17 cellular contexts compared by ENCODE assay signal in the genomic region with DNA sequence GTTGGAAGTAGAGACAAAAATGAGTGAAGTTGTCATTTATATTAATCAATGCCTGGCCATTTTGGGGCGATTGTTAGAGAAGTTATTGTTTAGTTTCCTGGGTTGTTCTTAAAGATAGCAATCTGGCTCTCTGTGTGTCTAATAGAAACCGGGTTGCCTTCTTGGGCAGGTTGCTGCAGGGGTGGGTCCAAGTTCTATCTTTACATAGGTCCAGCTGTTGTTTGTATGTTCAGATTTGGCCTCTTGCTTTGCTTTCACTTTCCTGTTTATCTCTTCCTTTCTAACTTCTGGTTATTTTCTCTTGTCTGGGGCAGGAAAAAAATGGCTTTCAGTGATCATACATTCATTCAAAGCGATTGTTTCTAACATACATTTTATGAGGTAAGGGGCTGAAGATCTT.
"Had no signal": no experiment of that assay in that cellular context is flagged by ENCODE, and none has a peak within 500 bp of the region (broad histone marks: within the 10 kb centered on the region; RNA-seq: fewer than 3 reads in every experiment).

No MANE protein-coding gene starts in this region.

- H3K4me3 Mint-ChIP-seq: neural progenitor cell; stimulated activated naive CD8-positive, alpha-beta T cell treated with anti-CD3 and anti-CD28 coated beads, Interleukin-15, amount 100 ng/mL, for 72 hours had no signal

- H3K9ac ChIP-seq: neural progenitor cell had no signal

- H3K4me1 ChIP-seq: ascending aorta, left ventricle myocardium inferior, neural progenitor cell, pancreas, testis, upper lobe of right lung had no signal

- H3K36me3 ChIP-seq: ascending aorta, esophagus squamous epithelium, left ventricle myocardium inferior, neural progenitor cell, pancreas, upper lobe of right lung had no signal

- H3K27me3 ChIP-seq: ascending aorta, esophagus squamous epithelium, neural progenitor cell, pancreas, testis, upper lobe of right lung had no signal

- H3K4me3 ChIP-seq: ascending aorta, esophagus squamous epithelium, left ventricle myocardium inferior, neural progenitor cell, pancreas, testis, upper lobe of right lung had no signal

- H3K27ac Mint-ChIP-seq: neural progenitor cell; stimulated activated naive CD8-positive, alpha-beta T cell treated with anti-CD3 and anti-CD28 coated beads, Interleukin-15, amount 100 ng/mL, for 72 hours had no signal

- H3K9me3 ChIP-seq: ascending aorta, pancreas, testis, upper lobe of right lung had no signal

- H3K4me2 ChIP-seq: neural progenitor cell had no signal

- FAIRE-seq: islet of Langerhans, pancreas had no signal

- H3K27ac ChIP-seq: ascending aorta, esophagus squamous epithelium, left ventricle myocardium inferior, neural progenitor cell, testis, upper lobe of right lung had no signal

- H2AFZ ChIP-seq: neural progenitor cell had no signal

- DNase-seq: activated CD4-positive, alpha-beta T cell treated with anti-CD3 and anti-CD28 coated beads, Interleukin-2, amount 50 U/mL, for 4 hours; activated CD4-positive, CD25-positive, alpha-beta regulatory T cell treated with anti-CD3 and anti-CD28 coated beads, Interleukin-2, amount 50 U/mL, for 72 hours; activated naive CD4-positive, alpha-beta T cell; activated T-cell treated with anti-CD3 and anti-CD28 coated beads, Interleukin-2, amount 50 U/mL, for 48 hours; esophagus squamous epithelium; foreskin melanocyte; head of caudate nucleus; left ventricle myocardium inferior; mesendoderm; pancreas; stimulated activated CD4-positive, alpha-beta T cell treated with anti-CD3 and anti-CD28 coated beads, Interleukin-4, amount 100 ng/mL, for 4 hours; stimulated activated naive CD8-positive, alpha-beta T cell treated with anti-CD3 and anti-CD28 coated beads, Interleukin-15, amount 100 ng/mL, for 72 hours; testis; upper lobe of right lung had no signal

- ATAC-seq: pancreas; stimulated activated naive CD8-positive, alpha-beta T cell treated with anti-CD3 and anti-CD28 coated beads, Interleukin-15, amount 100 ng/mL, for 72 hours; upper lobe of right lung had no signal

- H3K4me1 Mint-ChIP-seq: stimulated activated naive CD8-positive, alpha-beta T cell treated with anti-CD3 and anti-CD28 coated beads, Interleukin-15, amount 100 ng/mL, for 72 hours had no signal
